ENCODE assay signal across 8 cellular contexts in the genomic region with DNA sequence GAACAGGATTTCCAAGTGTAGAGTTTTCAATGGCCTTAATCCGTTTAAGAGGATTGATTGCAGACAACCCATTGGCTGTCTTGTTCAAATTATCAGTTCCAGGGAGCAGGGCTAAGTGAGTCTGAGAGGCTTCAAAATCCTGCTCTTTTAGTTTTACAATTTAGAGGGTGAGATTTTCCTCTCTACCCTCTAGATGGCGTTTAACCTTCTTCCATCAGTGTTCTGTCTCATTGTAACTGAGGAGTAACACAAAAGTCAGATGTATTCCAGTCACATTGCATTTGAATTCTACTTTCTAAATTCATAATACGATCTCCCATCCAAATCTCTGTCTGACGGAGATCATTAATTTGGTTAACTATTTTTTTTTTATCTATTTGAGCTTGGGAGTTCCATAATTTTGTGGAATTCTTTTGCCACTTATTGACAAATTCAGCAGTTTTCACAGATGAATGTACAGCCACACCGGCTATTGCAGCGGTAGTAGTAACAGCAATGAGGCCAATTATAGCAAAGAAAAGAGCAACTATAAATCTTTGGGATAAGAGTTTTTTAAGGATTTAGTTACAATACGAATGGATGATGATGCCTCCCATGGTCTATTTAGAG. TPM values are rescaled to one million over a fixed set of nuclear protein-coding genes. Genes with fewer than 3 reads are reported as not detected.
DNase-seq lines count a peak whose midpoint lies in the region; ATAC-seq, FAIRE-seq and TF ChIP-seq lines count a peak whose summit lies in the region.

No MANE protein-coding gene starts in this region.

- no TSS peak for BruUV-seq in K562 (replicated peaks; lab: Mats Ljungman, UMichigan)

- H4K20me1 ChIP-seq in K562 (replicated peaks; ENCODE audit: control insufficient read depth, insufficient read depth, low read length): no peaks in the 10 kb centered on the region

- H3K79me2 ChIP-seq in K562 (ENCODE audit: control insufficient read depth, insufficient read depth, low read length): peaks cover 18% of the 10 kb centered on the region; the same call in 2 of the 3 replicates

- no peak for TF ChIP-seq POLR2A in K562 (conservative IDR thresholded peaks at IDR 0.05)

- CTCF ChIA-PET in K562 (lab: Yijun Ruan, JAX; ENCODE audit: low intra/inter-chr PET ratio): interaction anchor here (0.6 to 1.2 kb wide), 2 partner anchors 44 to 117 kb away, joined by 3 to 4 read pairs; no protein-coding TSS in a partner anchor

- FAIRE-seq in K562 (lab: Jason Lieb, UNC): peak; percentile 61

- peaks cover 14% of the 10 kb centered on the region in 2 experiments; a peak in 4 of 5 replicates for H3K4me1 ChIP-seq in K562 (replicated peaks in 1 of 2; ENCODE audit: control insufficient read depth in 2 of 2, insufficient read depth in 2 of 2, low read length in 2 of 2)

- H3K9ac ChIP-seq in K562 (ENCODE audit: insufficient read depth in 1 of 2, low read depth in 2 of 2, low read length in 2 of 2): no peak overlapping the region

- intact Hi-C loops in K562 (cut with micrococcal nuclease): no loop called here

- H3K9me1 ChIP-seq in K562 (ENCODE audit: control insufficient read depth, insufficient read depth, low read length): no peaks in the 10 kb centered on the region

- peak; percentile 40 to 71 (median 47); a peak in 3 of 6 replicates for TF ChIP-seq CTCF in K562 (IDR thresholded peaks at IDR 0.05 in 2 of 3, conservative IDR thresholded peaks at IDR 0.05 in 1 of 3; ENCODE audit: insufficient read depth in 2 of 3, low read depth in 1 of 3, low read length in 3 of 3)

- no peak overlapping the region for H3K27ac ChIP-seq in K562 (ENCODE audit: extremely low read depth, low read depth, low read length)

- peak; percentile 26 to 37; a peak in 2 of 4 replicates for TF ChIP-seq RAD21 in K562 (CRISPR knock-in tag; conservative IDR thresholded peaks at IDR 0.05 in 1 of 2, IDR thresholded peaks at IDR 0.05 in 1 of 2)

- no peak for TF ChIP-seq EP300 in K562 (IDR thresholded peaks at IDR 0.05; ENCODE audit: low read length)

- peaks cover 10% of the 10 kb centered on the region for H3K9me3 ChIP-seq in K562 (replicated peaks; ENCODE audit: control insufficient read depth, insufficient read depth, low read depth, low read length)

- ATAC-seq in K562 (no peak), GM18517 (IDR thresholded peaks at IDR 0.05; ENCODE audit: unreplicated experiment) (no peak)

- peak; percentile 67 for DNase-seq in DMS79 treated with DMSO at 0.1 percent for 48 hours (lab: John Stamatoyannopoulos, UW)
- DNase-seq in Jurkat, Clone E6-1 (ENCODE audit: low read depth, low spot score): peak; percentile 49
- peak; percentile 34 to 43 (median 40) for DNase-seq in K562 (ENCODE audit: extremely low read depth in 1 of 4, low spot score in 3 of 4)
- DNase-seq in midbrain (lab: John Stamatoyannopoulos, UW): peak; percentile 17
- DNase-seq in activated naive CD4-positive, alpha-beta T cell treated with anti-CD3 and anti-CD28 coated beads, Interleukin-2, amount 50 U/mL, for 16 hours: no peak
- no peak for DNase-seq in AG08396 (ENCODE audit: low spot score)
- DNase-seq in NCI-H146 treated with DMSO at 0.1 percent for 48 hours (lab: John Stamatoyannopoulos, UW; ENCODE audit: unreplicated experiment): no peak

- H3K4me2 ChIP-seq in K562 (ENCODE audit: insufficient read depth, low read length): no peak overlapping the region

- H3K36me3 ChIP-seq in K562 (ENCODE audit: control insufficient read depth, insufficient read depth, low read length): no peaks in the 10 kb centered on the region

- POLR2A ChIA-PET in K562 (lab: Yijun Ruan, JAX): no interaction called here

- 42% methylated on average over 7 of the region's 7 CpGs for WGBS in K562 (ENCODE audit: insufficient coverage, low coverage, missing lambda C conversion rate)

- H3K27me3 ChIP-seq in K562 (ENCODE audit: control insufficient read depth in 2 of 2, insufficient read depth in 2 of 2, low read length in 2 of 2): no peaks in the 10 kb centered on the region

- no peak overlapping the region for H3K4me3 ChIP-seq in Jurkat, Clone E6-1 (ENCODE audit: low read length)
- no peak overlapping the region for H3K4me3 ChIP-seq in K562

- in situ Hi-C loops in K562 (cut with MboI): no loop called here

- H2AFZ ChIP-seq in K562 (ENCODE audit: low read depth, low read length): no peak overlapping the region; the same call in 1 of the 2 replicates

RNA-seq across cellular contexts. Expression of a gene that starts 7.8 kb away (rescaled TPM):
- polyA plus RNA-seq in Jurkat, Clone E6-1 (2012; ENCODE audit: insufficient read depth, insufficient read length): not detected
- total RNA-seq in K562 (2011; cell fraction: chromatin; rRNA removed; ENCODE audit: low replicate concordance): 0.53 TPM in 1 of 2 replicates, not detected in the other
- 0.26 and 0.67 TPM in 2 replicates for total RNA-seq in K562 (2011; cell fraction: nucleolus; rRNA removed)
- 0.29 and 1.4 TPM in 2 replicates for total RNA-seq in K562 (2011; cell fraction: nucleoplasm; rRNA removed)
- total RNA-seq in K562 (2014; rRNA removed): 1.7 and 2.0 TPM in 2 replicates
- total RNA-seq in K562 (2014; rRNA removed; fragmentation: Illumina TruSeq; extraction: Trizol): 0.48 and 0.69 TPM in 2 replicates
- 0.57 and 0.98 TPM in 2 replicates for total RNA-seq in K562 (2015; rRNA removed; fragmentation: Illumina TruSeq; extraction: Trizol)
- 2.9 and 3.1 TPM in 2 replicates for total RNA-seq in K562 (2021)
- 0.35 and 0.38 TPM in 2 replicates for polyA plus RNA-seq in K562 (2011; rRNA removed)
- 0.49 and 0.62 TPM in 2 replicates for polyA plus RNA-seq in K562 (2011; cell fraction: cytosol; rRNA removed)
- polyA plus RNA-seq in K562 (2011; cell fraction: nucleus; rRNA removed): 0.41 and 0.44 TPM in 2 replicates
- 3.1 and 3.6 TPM in 2 replicates for polyA plus RNA-seq in K562 (2012)
- polyA plus RNA-seq in K562 (2014; fragmentation: Illumina TruSeq; extraction: Trizol): 3.8 and 5.0 TPM in 2 replicates
- polyA plus RNA-seq in K562 (2014; fragmentation: Nextera tagmentation; extraction: Ambion mirVana): under 1 TPM; 0.63 to 0.66 TPM
- polyA plus RNA-seq in K562 (2014; rRNA removed): 0.20 and 0.91 TPM in 2 replicates
- polyA minus RNA-seq in K562 (2011; rRNA and poly(A)+ RNA removed): 0.81 and 1.4 TPM in 2 replicates
- 2.7 and 2.8 TPM in 2 replicates for polyA minus RNA-seq in K562 (2011; cell fraction: cytosol; rRNA and poly(A)+ RNA removed)
- 0.13 and 0.33 TPM in 2 replicates for polyA minus RNA-seq in K562 (2011; cell fraction: nucleus; rRNA and poly(A)+ RNA removed)

RNA-seq across cellular contexts. Expression of a gene that starts 10.4 kb away (rescaled TPM):
- not detected for polyA plus RNA-seq in Jurkat, Clone E6-1 (2012; ENCODE audit: insufficient read depth, insufficient read length)
- total RNA-seq in K562 (2011; cell fraction: chromatin; rRNA removed; ENCODE audit: low replicate concordance): not detected in 2 replicates
- not detected in 2 replicates for total RNA-seq in K562 (2011; cell fraction: nucleolus; rRNA removed)
- total RNA-seq in K562 (2011; cell fraction: nucleoplasm; rRNA removed): not detected in 2 replicates
- total RNA-seq in K562 (2014; rRNA removed): 0.29 and 0.45 TPM in 2 replicates
- total RNA-seq in K562 (2014; rRNA removed; fragmentation: Illumina TruSeq; extraction: Trizol): 0.18 TPM in 1 of 2 replicates, not detected in the other
- total RNA-seq in K562 (2015; rRNA removed; fragmentation: Illumina TruSeq; extraction: Trizol): not detected in 2 replicates
- total RNA-seq in K562 (2021): not detected in 2 replicates
- not detected in 2 replicates for polyA plus RNA-seq in K562 (2011; rRNA removed)
- polyA plus RNA-seq in K562 (2011; cell fraction: cytosol; rRNA removed): 0.09 TPM in 1 of 2 replicates, not detected in the other
- polyA plus RNA-seq in K562 (2011; cell fraction: nucleus; rRNA removed): 0.18 TPM in 1 of 2 replicates, not detected in the other
- polyA plus RNA-seq in K562 (2012): not detected in 2 replicates
- not detected in 2 replicates for polyA plus RNA-seq in K562 (2014; fragmentation: Illumina TruSeq; extraction: Trizol)
- under 1 TPM; 0.07 to 0.18 TPM for polyA plus RNA-seq in K562 (2014; fragmentation: Nextera tagmentation; extraction: Ambion mirVana)
- polyA plus RNA-seq in K562 (2014; rRNA removed): 0.27 and 0.28 TPM in 2 replicates
- not detected in 2 replicates for polyA minus RNA-seq in K562 (2011; rRNA and poly(A)+ RNA removed)
- polyA minus RNA-seq in K562 (2011; cell fraction: cytosol; rRNA and poly(A)+ RNA removed): not detected in 2 replicates
- not detected in 2 replicates for polyA minus RNA-seq in K562 (2011; cell fraction: nucleus; rRNA and poly(A)+ RNA removed)

RNA-seq across cellular contexts. Expression of a gene that starts 19.2 kb away (rescaled TPM):
- 2.8 TPM for polyA plus RNA-seq in Jurkat, Clone E6-1 (2012; ENCODE audit: insufficient read depth, insufficient read length)
- total RNA-seq in K562 (2011; cell fraction: chromatin; rRNA removed; ENCODE audit: low replicate concordance): 0.35 TPM in 1 of 2 replicates, not detected in the other
- 0.17 TPM in 1 of 2 replicates, not detected in the other for total RNA-seq in K562 (2011; cell fraction: nucleolus; rRNA removed)
- total RNA-seq in K562 (2011; cell fraction: nucleoplasm; rRNA removed): not detected in 2 replicates
- total RNA-seq in K562 (2014; rRNA removed) (0.57 and 1.1 TPM in 2 replicates), K562 (2014; rRNA removed; fragmentation: Illumina TruSeq; extraction: Trizol) (0.26 and 0.33 TPM in 2 replicates), K562 (2015; rRNA removed; fragmentation: Illumina TruSeq; extraction: Trizol) (1.8 and 2.2 TPM in 2 replicates), K562 (2021) (0.58 and 0.95 TPM in 2 replicates)
- polyA plus RNA-seq in K562 (2011; rRNA removed) (0.39 and 1.2 TPM in 2 replicates), K562 (2014; fragmentation: Illumina TruSeq; extraction: Trizol) (0.78 and 0.82 TPM in 2 replicates), K562 (2014; fragmentation: Nextera tagmentation; extraction: Ambion mirVana) (under 1 TPM; 0.10 TPM), K562 (2014; rRNA removed) (0.97 and 1.3 TPM in 2 replicates)
- 0.66 and 1.7 TPM in 2 replicates for polyA plus RNA-seq in K562 (2011; cell fraction: cytosol; rRNA removed)
- polyA plus RNA-seq in K562 (2011; cell fraction: nucleus; rRNA removed): 0.97 and 2.9 TPM in 2 replicates
- 1.9 and 2.9 TPM in 2 replicates for polyA plus RNA-seq in K562 (2012)
- 0.46 and 0.54 TPM in 2 replicates for polyA minus RNA-seq in K562 (2011; rRNA and poly(A)+ RNA removed)
- 0.48 and 0.73 TPM in 2 replicates for polyA minus RNA-seq in K562 (2011; cell fraction: cytosol; rRNA and poly(A)+ RNA removed)
- polyA minus RNA-seq in K562 (2011; cell fraction: nucleus; rRNA and poly(A)+ RNA removed): 1.9 TPM in 1 of 2 replicates, not detected in the other

RNA-seq across cellular contexts. Expression of a gene that starts 25.7 kb away (rescaled TPM):
- 18.4 TPM for polyA plus RNA-seq in Jurkat, Clone E6-1 (2012; ENCODE audit: insufficient read depth, insufficient read length)
- total RNA-seq in K562 (2011; cell fraction: chromatin; rRNA removed; ENCODE audit: low replicate concordance): not detected in 2 replicates
- total RNA-seq in K562 (2011; cell fraction: nucleolus; rRNA removed): 1.5 TPM in 1 of 2 replicates, not detected in the other
- 0.81 TPM in 1 of 2 replicates, not detected in the other for total RNA-seq in K562 (2011; cell fraction: nucleoplasm; rRNA removed)
- total RNA-seq in K562 (2014; rRNA removed) (not detected in 2 replicates), K562 (2014; rRNA removed; fragmentation: Illumina TruSeq; extraction: Trizol) (not detected in 2 replicates), K562 (2015; rRNA removed; fragmentation: Illumina TruSeq; extraction: Trizol) (0.34 and 0.62 TPM in 2 replicates), K562 (2021) (0.47 and 0.51 TPM in 2 replicates)
- polyA plus RNA-seq in K562 (2011; rRNA removed) (0.33 and 0.46 TPM in 2 replicates), K562 (2014; fragmentation: Illumina TruSeq; extraction: Trizol) (0.30 and 0.57 TPM in 2 replicates), K562 (2014; fragmentation: Nextera tagmentation; extraction: Ambion mirVana) (under 1 TPM; 0.67 to 0.70 TPM), K562 (2014; rRNA removed) (0.44 and 1.5 TPM in 2 replicates)
- polyA plus RNA-seq in K562 (2011; cell fraction: cytosol; rRNA removed): 0.59 and 1.3 TPM in 2 replicates
- 0.39 and 0.64 TPM in 2 replicates for polyA plus RNA-seq in K562 (2011; cell fraction: nucleus; rRNA removed)
- 1.7 and 1.8 TPM in 2 replicates for polyA plus RNA-seq in K562 (2012)
- 0.25 TPM in 1 of 2 replicates, not detected in the other for polyA minus RNA-seq in K562 (2011; rRNA and poly(A)+ RNA removed)
- not detected in 2 replicates for polyA minus RNA-seq in K562 (2011; cell fraction: cytosol; rRNA and poly(A)+ RNA removed)
- not detected in 2 replicates for polyA minus RNA-seq in K562 (2011; cell fraction: nucleus; rRNA and poly(A)+ RNA removed)

RNA-seq across cellular contexts. Expression of a gene that starts 29.4 kb away (rescaled TPM):
- 2.6 TPM for polyA plus RNA-seq in Jurkat, Clone E6-1 (2012; ENCODE audit: insufficient read depth, insufficient read length)
- total RNA-seq in K562 (2011; cell fraction: chromatin; rRNA removed; ENCODE audit: low replicate concordance): not detected in 2 replicates
- total RNA-seq in K562 (2011; cell fraction: nucleolus; rRNA removed): not detected in 2 replicates
- total RNA-seq in K562 (2011; cell fraction: nucleoplasm; rRNA removed): not detected in 2 replicates
- total RNA-seq in K562 (2014; rRNA removed) (not detected in 2 replicates), K562 (2014; rRNA removed; fragmentation: Illumina TruSeq; extraction: Trizol) (0.51 and 0.62 TPM in 2 replicates), K562 (2015; rRNA removed; fragmentation: Illumina TruSeq; extraction: Trizol) (0.98 and 1.6 TPM in 2 replicates), K562 (2021) (2.2 and 4.0 TPM in 2 replicates)
- polyA plus RNA-seq in K562 (2011; rRNA removed) (0.45 and 0.76 TPM in 2 replicates), K562 (2014; fragmentation: Illumina TruSeq; extraction: Trizol) (not detected in 2 replicates), K562 (2014; fragmentation: Nextera tagmentation; extraction: Ambion mirVana) (1 to 10 TPM in 1 of 2 experiments, under 1 TPM in 1; 0.84 to 2.0 TPM), K562 (2014; rRNA removed) (not detected in 2 replicates)
- 0.70 TPM in 1 of 2 replicates, not detected in the other for polyA plus RNA-seq in K562 (2011; cell fraction: cytosol; rRNA removed)
- 2.1 and 2.8 TPM in 2 replicates for polyA plus RNA-seq in K562 (2011; cell fraction: nucleus; rRNA removed)
- polyA plus RNA-seq in K562 (2012): 2.6 and 2.7 TPM in 2 replicates
- polyA minus RNA-seq in K562 (2011; rRNA and poly(A)+ RNA removed): not detected in 2 replicates
- not detected in 2 replicates for polyA minus RNA-seq in K562 (2011; cell fraction: cytosol; rRNA and poly(A)+ RNA removed)
- not detected in 2 replicates for polyA minus RNA-seq in K562 (2011; cell fraction: nucleus; rRNA and poly(A)+ RNA removed)

Comparison
In these comparisons a context has a peak if more than half of its experiments do, and no peak if none do; other contexts are left out.
1. DNase-seq: peak in DMS79 treated with DMSO at 0.1 percent for 48 hours (single experiment), Jurkat, Clone E6-1 (single experiment), K562 (4 of 4) and midbrain (single experiment); none in activated naive CD4-positive, alpha-beta T cell treated with anti-CD3 and anti-CD28 coated beads, Interleukin-2, amount 50 U/mL, for 16 hours (single experiment), AG08396 (single experiment) and NCI-H146 treated with DMSO at 0.1 percent for 48 hours (single experiment).